In the genomic region with DNA sequence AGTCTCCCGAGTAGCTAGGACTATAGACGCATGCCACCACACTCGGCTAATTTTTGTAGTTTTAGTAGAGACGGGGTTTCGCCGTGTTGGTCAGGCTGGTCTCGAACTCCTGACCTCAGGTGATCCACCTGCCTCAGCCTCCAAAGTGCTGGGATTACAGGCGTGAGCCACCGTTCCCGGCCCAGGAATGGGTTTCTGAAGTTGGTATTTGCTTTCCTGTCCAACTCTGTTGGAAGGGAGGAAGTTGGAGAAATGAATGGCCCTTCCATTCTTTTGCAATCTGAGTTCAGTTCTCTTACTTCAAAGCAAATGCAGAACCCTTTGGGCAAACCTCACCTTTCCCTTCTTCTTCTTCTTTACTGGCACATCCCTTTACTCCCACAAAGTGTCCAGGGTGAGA, we compare ENCODE assay signal across 1 cellular context.
TF ChIP-seq lines count a peak whose summit lies in the region.
"Not testable (repeated sequence)": the region's sequence is repeated elsewhere in the genome, so short reads cannot be mapped to it uniquely, and the experiment has no call there.

No MANE protein-coding gene starts in this region.

TF ChIP-seq in HepG2, 621 proteins besides CTCF, POLR2A, EP300 and RAD21 (continues in another document):
- TF ChIP-seq CEBPG (CRISPR knock-in tag; IDR thresholded peaks at IDR 0.05), result peak; percentile 55; the same call in 1 of the 2 replicates
- peak; percentile 63; the same call in 1 of the 2 replicates for TF ChIP-seq ARID2 (CRISPR knock-in tag; IDR thresholded peaks at IDR 0.05; ENCODE audit: borderline replicate concordance)
- peak; percentile 17; the same call in 1 of the 2 replicates for TF ChIP-seq FOXK1 (CRISPR knock-in tag; IDR thresholded peaks at IDR 0.05; ENCODE audit: borderline replicate concordance, low read depth)
- 0 out of 2 replicates have a peak, but pooled peaks have one; percentile 29 for TF ChIP-seq GATAD2A (CRISPR knock-in tag; IDR thresholded peaks at IDR 0.05)
- TF ChIP-seq, protein P1, sequence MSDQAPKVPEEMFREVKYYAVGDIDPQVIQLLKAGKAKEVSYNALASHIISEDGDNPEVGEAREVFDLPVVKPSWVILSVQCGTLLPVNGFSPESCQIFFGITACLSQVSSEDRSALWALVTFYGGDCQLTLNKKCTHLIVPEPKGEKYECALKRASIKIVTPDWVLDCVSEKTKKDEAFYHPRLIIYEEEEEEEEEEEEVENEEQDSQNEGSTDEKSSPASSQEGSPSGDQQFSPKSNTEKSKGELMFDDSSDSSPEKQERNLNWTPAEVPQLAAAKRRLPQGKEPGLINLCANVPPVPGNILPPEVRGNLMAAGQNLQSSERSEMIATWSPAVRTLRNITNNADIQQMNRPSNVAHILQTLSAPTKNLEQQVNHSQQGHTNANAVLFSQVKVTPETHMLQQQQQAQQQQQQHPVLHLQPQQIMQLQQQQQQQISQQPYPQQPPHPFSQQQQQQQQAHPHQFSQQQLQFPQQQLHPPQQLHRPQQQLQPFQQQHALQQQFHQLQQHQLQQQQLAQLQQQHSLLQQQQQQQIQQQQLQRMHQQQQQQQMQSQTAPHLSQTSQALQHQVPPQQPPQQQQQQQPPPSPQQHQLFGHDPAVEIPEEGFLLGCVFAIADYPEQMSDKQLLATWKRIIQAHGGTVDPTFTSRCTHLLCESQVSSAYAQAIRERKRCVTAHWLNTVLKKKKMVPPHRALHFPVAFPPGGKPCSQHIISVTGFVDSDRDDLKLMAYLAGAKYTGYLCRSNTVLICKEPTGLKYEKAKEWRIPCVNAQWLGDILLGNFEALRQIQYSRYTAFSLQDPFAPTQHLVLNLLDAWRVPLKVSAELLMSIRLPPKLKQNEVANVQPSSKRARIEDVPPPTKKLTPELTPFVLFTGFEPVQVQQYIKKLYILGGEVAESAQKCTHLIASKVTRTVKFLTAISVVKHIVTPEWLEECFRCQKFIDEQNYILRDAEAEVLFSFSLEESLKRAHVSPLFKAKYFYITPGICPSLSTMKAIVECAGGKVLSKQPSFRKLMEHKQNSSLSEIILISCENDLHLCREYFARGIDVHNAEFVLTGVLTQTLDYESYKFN (CRISPR knock-in tag; conservative IDR thresholded peaks at IDR 0.05), result 0 out of 2 replicates have a peak, but pooled peaks have one; percentile 12
- TF ChIP-seq TEAD3 (CRISPR knock-in tag; optimal IDR thresholded peaks at IDR 0.05; ENCODE audit: borderline replicate concordance), result peak; percentile 44
- TF ChIP-seq FOXA1 (IDR thresholded peaks at IDR 0.05), result not testable (repeated sequence)
- TF ChIP-seq FOXA1 (CRISPR knock-in tag; IDR thresholded peaks at IDR 0.05), result peak; percentile 30
- TF ChIP-seq RXRA (CRISPR knock-in tag; IDR thresholded peaks at IDR 0.05), result peak; percentile 48; the same call in 1 of the 2 replicates
- TF ChIP-seq, protein P2, sequence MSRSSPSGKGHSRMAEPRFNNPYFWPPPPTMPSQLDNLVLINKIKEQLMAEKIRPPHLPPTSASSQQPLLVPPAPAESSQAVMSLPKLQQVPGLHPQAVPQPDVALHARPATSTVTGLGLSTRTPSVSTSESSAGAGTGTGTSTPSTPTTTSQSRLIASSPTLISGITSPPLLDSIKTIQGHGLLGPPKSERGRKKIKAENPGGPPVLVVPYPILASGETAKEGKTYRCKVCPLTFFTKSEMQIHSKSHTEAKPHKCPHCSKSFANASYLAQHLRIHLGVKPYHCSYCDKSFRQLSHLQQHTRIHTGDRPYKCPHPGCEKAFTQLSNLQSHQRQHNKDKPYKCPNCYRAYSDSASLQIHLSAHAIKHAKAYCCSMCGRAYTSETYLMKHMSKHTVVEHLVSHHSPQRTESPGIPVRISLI (CRISPR knock-in tag; IDR thresholded peaks at IDR 0.05; ENCODE audit: borderline replicate concordance), result peak; percentile 28; the same call in 1 of the 2 replicates
- peak; percentile 42; the same call in 1 of the 2 replicates for TF ChIP-seq PITX1 (CRISPR knock-in tag; IDR thresholded peaks at IDR 0.05)
- TF ChIP-seq PHF8 (CRISPR knock-in tag; IDR thresholded peaks at IDR 0.05), result 0 out of 2 replicates have a peak, but pooled peaks have one; percentile 20
- TF ChIP-seq ZMYM2 (CRISPR knock-in tag; IDR thresholded peaks at IDR 0.05), result peak; percentile 94
- peak; percentile 12; the same call in 1 of the 2 replicates for TF ChIP-seq HMG20A (CRISPR knock-in tag; IDR thresholded peaks at IDR 0.05; ENCODE audit: borderline replicate concordance)
- TF ChIP-seq ADNP (CRISPR knock-in tag; IDR thresholded peaks at IDR 0.05), result peak; percentile 89
- peak; percentile 53; the same call in 1 of the 2 replicates for TF ChIP-seq RCOR2 (CRISPR knock-in tag; IDR thresholded peaks at IDR 0.05)
- peak; percentile 27 for TF ChIP-seq SALL1 (CRISPR knock-in tag; IDR thresholded peaks at IDR 0.05)
- TF ChIP-seq TCF7 (IDR thresholded peaks at IDR 0.05; ENCODE audit: low read depth), result peak; percentile 62; the same call in 1 of the 2 replicates
- TF ChIP-seq MED1 (CRISPR knock-in tag; IDR thresholded peaks at IDR 0.05), result peak; percentile 54; the same call in 1 of the 2 replicates
- TF ChIP-seq RORA (CRISPR knock-in tag; IDR thresholded peaks at IDR 0.05), result 0 out of 2 replicates have a peak, but pooled peaks have one; percentile 47
- TF ChIP-seq, protein P3, sequence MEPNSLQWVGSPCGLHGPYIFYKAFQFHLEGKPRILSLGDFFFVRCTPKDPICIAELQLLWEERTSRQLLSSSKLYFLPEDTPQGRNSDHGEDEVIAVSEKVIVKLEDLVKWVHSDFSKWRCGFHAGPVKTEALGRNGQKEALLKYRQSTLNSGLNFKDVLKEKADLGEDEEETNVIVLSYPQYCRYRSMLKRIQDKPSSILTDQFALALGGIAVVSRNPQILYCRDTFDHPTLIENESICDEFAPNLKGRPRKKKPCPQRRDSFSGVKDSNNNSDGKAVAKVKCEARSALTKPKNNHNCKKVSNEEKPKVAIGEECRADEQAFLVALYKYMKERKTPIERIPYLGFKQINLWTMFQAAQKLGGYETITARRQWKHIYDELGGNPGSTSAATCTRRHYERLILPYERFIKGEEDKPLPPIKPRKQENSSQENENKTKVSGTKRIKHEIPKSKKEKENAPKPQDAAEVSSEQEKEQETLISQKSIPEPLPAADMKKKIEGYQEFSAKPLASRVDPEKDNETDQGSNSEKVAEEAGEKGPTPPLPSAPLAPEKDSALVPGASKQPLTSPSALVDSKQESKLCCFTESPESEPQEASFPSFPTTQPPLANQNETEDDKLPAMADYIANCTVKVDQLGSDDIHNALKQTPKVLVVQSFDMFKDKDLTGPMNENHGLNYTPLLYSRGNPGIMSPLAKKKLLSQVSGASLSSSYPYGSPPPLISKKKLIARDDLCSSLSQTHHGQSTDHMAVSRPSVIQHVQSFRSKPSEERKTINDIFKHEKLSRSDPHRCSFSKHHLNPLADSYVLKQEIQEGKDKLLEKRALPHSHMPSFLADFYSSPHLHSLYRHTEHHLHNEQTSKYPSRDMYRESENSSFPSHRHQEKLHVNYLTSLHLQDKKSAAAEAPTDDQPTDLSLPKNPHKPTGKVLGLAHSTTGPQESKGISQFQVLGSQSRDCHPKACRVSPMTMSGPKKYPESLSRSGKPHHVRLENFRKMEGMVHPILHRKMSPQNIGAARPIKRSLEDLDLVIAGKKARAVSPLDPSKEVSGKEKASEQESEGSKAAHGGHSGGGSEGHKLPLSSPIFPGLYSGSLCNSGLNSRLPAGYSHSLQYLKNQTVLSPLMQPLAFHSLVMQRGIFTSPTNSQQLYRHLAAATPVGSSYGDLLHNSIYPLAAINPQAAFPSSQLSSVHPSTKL (CRISPR knock-in tag; IDR thresholded peaks at IDR 0.05), result peak; percentile 40; the same call in 1 of the 2 replicates
- peak; percentile 47; the same call in 1 of the 2 replicates for TF ChIP-seq ZNF644 (CRISPR knock-in tag; IDR thresholded peaks at IDR 0.05; ENCODE audit: low read depth)
- TF ChIP-seq, protein P4, sequence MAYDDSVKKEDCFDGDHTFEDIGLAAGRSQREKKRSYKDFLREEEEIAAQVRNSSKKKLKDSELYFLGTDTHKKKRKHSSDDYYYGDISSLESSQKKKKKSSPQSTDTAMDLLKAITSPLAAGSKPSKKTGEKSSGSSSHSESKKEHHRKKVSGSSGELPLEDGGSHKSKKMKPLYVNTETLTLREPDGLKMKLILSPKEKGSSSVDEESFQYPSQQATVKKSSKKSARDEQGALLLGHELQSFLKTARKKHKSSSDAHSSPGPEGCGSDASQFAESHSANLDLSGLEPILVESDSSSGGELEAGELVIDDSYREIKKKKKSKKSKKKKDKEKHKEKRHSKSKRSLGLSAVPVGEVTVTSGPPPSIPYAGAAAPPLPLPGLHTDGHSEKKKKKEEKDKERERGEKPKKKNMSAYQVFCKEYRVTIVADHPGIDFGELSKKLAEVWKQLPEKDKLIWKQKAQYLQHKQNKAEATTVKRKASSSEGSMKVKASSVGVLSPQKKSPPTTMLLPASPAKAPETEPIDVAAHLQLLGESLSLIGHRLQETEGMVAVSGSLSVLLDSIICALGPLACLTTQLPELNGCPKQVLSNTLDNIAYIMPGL (CRISPR knock-in tag; IDR thresholded peaks at IDR 0.05; ENCODE audit: borderline replicate concordance in 1 of 2, low read depth in 1 of 2), result 0 out of 4 replicates have a peak, but pooled peaks of 1 of the 2 experiments have one; percentile 11
- TF ChIP-seq ETV5 (CRISPR knock-in tag; IDR thresholded peaks at IDR 0.05; ENCODE audit: borderline replicate concordance), result peak; percentile 57; the same call in 1 of the 2 replicates
- TF ChIP-seq, protein P5, sequence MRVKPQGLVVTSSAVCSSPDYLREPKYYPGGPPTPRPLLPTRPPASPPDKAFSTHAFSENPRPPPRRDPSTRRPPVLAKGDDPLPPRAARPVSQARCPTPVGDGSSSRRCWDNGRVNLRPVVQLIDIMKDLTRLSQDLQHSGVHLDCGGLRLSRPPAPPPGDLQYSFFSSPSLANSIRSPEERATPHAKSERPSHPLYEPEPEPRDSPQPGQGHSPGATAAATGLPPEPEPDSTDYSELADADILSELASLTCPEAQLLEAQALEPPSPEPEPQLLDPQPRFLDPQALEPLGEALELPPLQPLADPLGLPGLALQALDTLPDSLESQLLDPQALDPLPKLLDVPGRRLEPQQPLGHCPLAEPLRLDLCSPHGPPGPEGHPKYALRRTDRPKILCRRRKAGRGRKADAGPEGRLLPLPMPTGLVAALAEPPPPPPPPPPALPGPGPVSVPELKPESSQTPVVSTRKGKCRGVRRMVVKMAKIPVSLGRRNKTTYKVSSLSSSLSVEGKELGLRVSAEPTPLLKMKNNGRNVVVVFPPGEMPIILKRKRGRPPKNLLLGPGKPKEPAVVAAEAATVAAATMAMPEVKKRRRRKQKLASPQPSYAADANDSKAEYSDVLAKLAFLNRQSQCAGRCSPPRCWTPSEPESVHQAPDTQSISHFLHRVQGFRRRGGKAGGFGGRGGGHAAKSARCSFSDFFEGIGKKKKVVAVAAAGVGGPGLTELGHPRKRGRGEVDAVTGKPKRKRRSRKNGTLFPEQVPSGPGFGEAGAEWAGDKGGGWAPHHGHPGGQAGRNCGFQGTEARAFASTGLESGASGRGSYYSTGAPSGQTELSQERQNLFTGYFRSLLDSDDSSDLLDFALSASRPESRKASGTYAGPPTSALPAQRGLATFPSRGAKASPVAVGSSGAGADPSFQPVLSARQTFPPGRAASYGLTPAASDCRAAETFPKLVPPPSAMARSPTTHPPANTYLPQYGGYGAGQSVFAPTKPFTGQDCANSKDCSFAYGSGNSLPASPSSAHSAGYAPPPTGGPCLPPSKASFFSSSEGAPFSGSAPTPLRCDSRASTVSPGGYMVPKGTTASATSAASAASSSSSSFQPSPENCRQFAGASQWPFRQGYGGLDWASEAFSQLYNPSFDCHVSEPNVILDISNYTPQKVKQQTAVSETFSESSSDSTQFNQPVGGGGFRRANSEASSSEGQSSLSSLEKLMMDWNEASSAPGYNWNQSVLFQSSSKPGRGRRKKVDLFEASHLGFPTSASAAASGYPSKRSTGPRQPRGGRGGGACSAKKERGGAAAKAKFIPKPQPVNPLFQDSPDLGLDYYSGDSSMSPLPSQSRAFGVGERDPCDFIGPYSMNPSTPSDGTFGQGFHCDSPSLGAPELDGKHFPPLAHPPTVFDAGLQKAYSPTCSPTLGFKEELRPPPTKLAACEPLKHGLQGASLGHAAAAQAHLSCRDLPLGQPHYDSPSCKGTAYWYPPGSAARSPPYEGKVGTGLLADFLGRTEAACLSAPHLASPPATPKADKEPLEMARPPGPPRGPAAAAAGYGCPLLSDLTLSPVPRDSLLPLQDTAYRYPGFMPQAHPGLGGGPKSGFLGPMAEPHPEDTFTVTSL (CRISPR knock-in tag; IDR thresholded peaks at IDR 0.05; ENCODE audit: borderline replicate concordance), result peak; percentile 31; the same call in 1 of the 2 replicates
- TF ChIP-seq ELF3 (CRISPR knock-in tag; IDR thresholded peaks at IDR 0.05), result peak; percentile 44; the same call in 1 of the 2 replicates
- 0 out of 2 replicates have a peak, but pooled peaks have one; percentile 10 for TF ChIP-seq ISL2 (CRISPR knock-in tag; IDR thresholded peaks at IDR 0.05)
- TF ChIP-seq, protein P6, sequence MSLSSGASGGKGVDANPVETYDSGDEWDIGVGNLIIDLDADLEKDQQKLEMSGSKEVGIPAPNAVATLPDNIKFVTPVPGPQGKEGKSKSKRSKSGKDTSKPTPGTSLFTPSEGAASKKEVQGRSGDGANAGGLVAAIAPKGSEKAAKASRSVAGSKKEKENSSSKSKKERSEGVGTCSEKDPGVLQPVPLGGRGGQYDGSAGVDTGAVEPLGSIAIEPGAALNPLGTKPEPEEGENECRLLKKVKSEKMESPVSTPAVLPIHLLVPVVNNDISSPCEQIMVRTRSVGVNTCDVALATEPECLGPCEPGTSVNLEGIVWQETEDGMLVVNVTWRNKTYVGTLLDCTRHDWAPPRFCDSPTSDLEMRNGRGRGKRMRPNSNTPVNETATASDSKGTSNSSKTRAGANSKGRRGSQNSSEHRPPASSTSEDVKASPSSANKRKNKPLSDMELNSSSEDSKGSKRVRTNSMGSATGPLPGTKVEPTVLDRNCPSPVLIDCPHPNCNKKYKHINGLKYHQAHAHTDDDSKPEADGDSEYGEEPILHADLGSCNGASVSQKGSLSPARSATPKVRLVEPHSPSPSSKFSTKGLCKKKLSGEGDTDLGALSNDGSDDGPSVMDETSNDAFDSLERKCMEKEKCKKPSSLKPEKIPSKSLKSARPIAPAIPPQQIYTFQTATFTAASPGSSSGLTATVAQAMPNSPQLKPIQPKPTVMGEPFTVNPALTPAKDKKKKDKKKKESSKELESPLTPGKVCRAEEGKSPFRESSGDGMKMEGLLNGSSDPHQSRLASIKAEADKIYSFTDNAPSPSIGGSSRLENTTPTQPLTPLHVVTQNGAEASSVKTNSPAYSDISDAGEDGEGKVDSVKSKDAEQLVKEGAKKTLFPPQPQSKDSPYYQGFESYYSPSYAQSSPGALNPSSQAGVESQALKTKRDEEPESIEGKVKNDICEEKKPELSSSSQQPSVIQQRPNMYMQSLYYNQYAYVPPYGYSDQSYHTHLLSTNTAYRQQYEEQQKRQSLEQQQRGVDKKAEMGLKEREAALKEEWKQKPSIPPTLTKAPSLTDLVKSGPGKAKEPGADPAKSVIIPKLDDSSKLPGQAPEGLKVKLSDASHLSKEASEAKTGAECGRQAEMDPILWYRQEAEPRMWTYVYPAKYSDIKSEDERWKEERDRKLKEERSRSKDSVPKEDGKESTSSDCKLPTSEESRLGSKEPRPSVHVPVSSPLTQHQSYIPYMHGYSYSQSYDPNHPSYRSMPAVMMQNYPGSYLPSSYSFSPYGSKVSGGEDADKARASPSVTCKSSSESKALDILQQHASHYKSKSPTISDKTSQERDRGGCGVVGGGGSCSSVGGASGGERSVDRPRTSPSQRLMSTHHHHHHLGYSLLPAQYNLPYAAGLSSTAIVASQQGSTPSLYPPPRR (CRISPR knock-in tag; IDR thresholded peaks at IDR 0.05; ENCODE audit: borderline replicate concordance), result peak; percentile 15; the same call in 1 of the 2 replicates
- 0 out of 2 replicates have a peak, but pooled peaks have one; percentile 10 for TF ChIP-seq IRF2 (CRISPR knock-in tag; IDR thresholded peaks at IDR 0.05)
- 0 out of 2 replicates have a peak, but pooled peaks have one; percentile 24 for TF ChIP-seq ZNF317 (CRISPR knock-in tag; IDR thresholded peaks at IDR 0.05)
